21 cellular contexts compared by ENCODE assay signal in genomic region chr13:39879286-39880035, GRCh38.
"Had no signal": no experiment of that assay in that cellular context is flagged by ENCODE, and none has a peak within 500 bp of the region (broad histone marks: within the 10 kb centered on the region; RNA-seq: fewer than 3 reads in every experiment).

No MANE protein-coding gene starts in this region.

- H3K9me3 ChIP-seq: neutrophil had no signal

- H3K4me3 ChIP-seq: lung, ovary, thoracic aorta, upper lobe of left lung had no signal

- H3K4me3 Mint-ChIP-seq: activated CD4-positive, alpha-beta memory T cell treated with anti-CD3 and anti-CD28 coated beads, Interleukin-2, amount 10 ng/mL, durations not matched to agents 7 days and 5 days; activated CD4-positive, alpha-beta T cell treated with anti-CD3 and anti-CD28 coated beads, Interleukin-2, amount 10 ng/mL, durations not matched to agents 24 days and 14 days; activated naive CD4-positive, alpha-beta T cell treated with anti-CD3 and anti-CD28 coated beads for 36 hours; activated T-cell treated with anti-CD3 and anti-CD28 coated beads, Interleukin-2, amount 50 U/mL, for 72 hours; natural killer cell; T-helper 17 cell had no signal

- H3K27ac ChIP-seq: neutrophil, thoracic aorta, upper lobe of left lung had no signal

- H3K4me1 Mint-ChIP-seq: activated CD4-positive, alpha-beta memory T cell treated with anti-CD3 and anti-CD28 coated beads, Interleukin-2, amount 10 ng/mL, durations not matched to agents 7 days and 5 days; natural killer cell had no signal

- H3K27ac Mint-ChIP-seq: activated CD4-positive, alpha-beta memory T cell treated with anti-CD3 and anti-CD28 coated beads, Interleukin-2, amount 10 ng/mL, durations not matched to agents 7 days and 5 days; activated CD4-positive, alpha-beta T cell treated with anti-CD3 and anti-CD28 coated beads, Interleukin-2, amount 10 ng/mL, durations not matched to agents 24 days and 14 days; activated naive CD4-positive, alpha-beta T cell treated with anti-CD3 and anti-CD28 coated beads for 36 hours; activated T-cell treated with anti-CD3 and anti-CD28 coated beads, Interleukin-2, amount 50 U/mL, for 72 hours; natural killer cell; T-helper 17 cell had no signal

- DNase-seq: activated CD4-positive, alpha-beta memory T cell treated with anti-CD3 and anti-CD28 coated beads, Interleukin-2, amount 10 ng/mL, durations not matched to agents 7 days and 5 days; activated CD4-positive, alpha-beta T cell treated with anti-CD3 and anti-CD28 coated beads, Interleukin-2, amount 10 ng/mL, durations not matched to agents 24 days and 14 days; activated effector memory CD4-positive, alpha-beta T cell treated with Interleukin-2 at 50 U/mL for 16 hours; activated naive CD4-positive, alpha-beta T cell treated with anti-CD3 and anti-CD28 coated beads for 36 hours; activated T-cell treated with anti-CD3 and anti-CD28 coated beads, Interleukin-2, amount 50 U/mL, for 72 hours; amygdala; effector CD4-positive, alpha-beta T cell; foreskin melanocyte; islet precursor cell; left colon; midbrain; natural killer cell; ovary; stimulated activated CD4-positive, alpha-beta T cell treated with anti-CD3 and anti-CD28 coated beads, Interleukin-4, amount 100 ng/mL, for 1 hour; stimulated activated naive CD4-positive, alpha-beta T cell; T-helper 17 cell; upper lobe of left lung had no signal

- H3K27me3 ChIP-seq: neutrophil, ovary, upper lobe of left lung had no signal

- ATAC-seq: activated T-cell treated with anti-CD3 and anti-CD28 coated beads, Interleukin-2, amount 50 U/mL, for 72 hours; esophagus mucosa; left colon; natural killer cell; T-helper 17 cell had no signal

- H3K36me3 ChIP-seq: neutrophil, ovary, thoracic aorta, upper lobe of left lung had no signal
